Comparison of ENCODE assay signal across 1 cellular context in genomic region chrX:49184294-49185061, GRCh38.
TF ChIP-seq lines count a peak whose summit lies in the region.

No MANE protein-coding gene starts in this region.

TF ChIP-seq in HEK293, 187 proteins besides CTCF, POLR2A, EP300 and RAD21 (continued from another document):
- TF ChIP-seq ZBTB44 (tag by site-specific recombination; IDR thresholded peaks at IDR 0.05) (no peak), KLF9 (tag by site-specific recombination; IDR thresholded peaks at IDR 0.05; ENCODE audit: low read depth) (peak; percentile 86), ZNF202 (tag by site-specific recombination; IDR thresholded peaks at IDR 0.05; ENCODE audit: borderline replicate concordance) (no peak), SP2 (tag by site-specific recombination; IDR thresholded peaks at IDR 0.05) (peak; percentile 77), PRDM2 (tag by site-specific recombination; IDR thresholded peaks at IDR 0.05; ENCODE audit: borderline replicate concordance) (no peak), EGR2 (tag by site-specific recombination; IDR thresholded peaks at IDR 0.05; ENCODE audit: low read depth) (peak; percentile 50; the same call in 1 of the 2 replicates), ZNF280C (tag by site-specific recombination; IDR thresholded peaks at IDR 0.05) (no peak), ZXDB (tag by site-specific recombination; IDR thresholded peaks at IDR 0.05) (peak; percentile 46; the same call in 1 of the 2 replicates), ZNF521 (tag by site-specific recombination; IDR thresholded peaks at IDR 0.05) (no peak), ZFHX2 (tag by site-specific recombination; conservative IDR thresholded peaks at IDR 0.05) (peak; percentile 74), ZNF138 (tag by site-specific recombination; IDR thresholded peaks at IDR 0.05; ENCODE audit: borderline replicate concordance) (no peak), KLF16 (tag by site-specific recombination; IDR thresholded peaks at IDR 0.05) (0 out of 2 replicates have a peak, but pooled peaks have one; percentile 29), KLF10 (tag by site-specific recombination; IDR thresholded peaks at IDR 0.05) (peak; percentile 77)
